ENCODE assay signal across 9 cellular contexts in genomic region chr1:89358287-89358893, GRCh38. TPM values are rescaled to one million over a fixed set of nuclear protein-coding genes. Genes with fewer than 3 reads are reported as not detected.
A peak's percentile ranks its signal among the peaks of the same experiment; 100 is the strongest.
DNase-seq lines count a peak whose midpoint lies in the region; ATAC-seq and TF ChIP-seq lines count a peak whose summit lies in the region.
"Had no signal": no experiment of that assay in that cellular context is flagged by ENCODE, and none has a peak within 500 bp of the region (broad histone marks: within the 10 kb centered on the region; RNA-seq: fewer than 3 reads in every experiment).

No MANE protein-coding gene starts in this region.

- H3K27me3 ChIP-seq in CD4-positive, alpha-beta memory T cell (ENCODE audit: insufficient read depth, low read length): no peaks in the 10 kb centered on the region
- H3K27me3 ChIP-seq in KMS-11 (ENCODE audit: insufficient read depth, low read depth): no peaks in the 10 kb centered on the region
- no peaks in the 10 kb centered on the region for H3K27me3 ChIP-seq in Peyer's patch
- no peaks in the 10 kb centered on the region for H3K27me3 ChIP-seq in fibroblast of lung (ENCODE audit: control insufficient read depth, insufficient read depth, low read length)
- no peaks in the 10 kb centered on the region for H3K27me3 ChIP-seq in neural cell (ENCODE audit: insufficient read depth, low read depth, low read length)

- intact Hi-C loops in CD4-positive, alpha-beta memory T cell (cut with micrococcal nuclease): loop anchor here (1.0 to 5.0 kb wide), 9 partner anchors 46 to 385 kb away; partner anchors contain the start of gene GBP2

- H4K20me1 ChIP-seq in KMS-11 (ENCODE audit: insufficient read depth) (no peaks in the 10 kb centered on the region), fibroblast of lung (ENCODE audit: control insufficient read depth, extremely low read depth, insufficient read depth, low read length) (no peaks in the 10 kb centered on the region), neural cell (ENCODE audit: insufficient read depth) (no peaks in the 10 kb centered on the region)

- POLR2A ChIA-PET in CD4-positive, alpha-beta memory T cell (lab: Charles Lee; ENCODE audit: partially characterized antibody): interaction anchor here (0.6 to 1.4 kb wide), 12 partner anchors 48 to 374 kb away, joined by 3 to 7 read pairs (median 3); partner anchors contain the start of genes GBP4 and GBP5

- TF ChIP-seq CTCF in KMS-11 (conservative IDR thresholded peaks at IDR 0.05; ENCODE audit: low read depth, low read length) (peak; percentile 69), Peyer's patch (IDR thresholded peaks at IDR 0.05) (peak; percentile 47 to 88 (median 82)), fibroblast of lung (conservative IDR thresholded peaks at IDR 0.05 in 1 of 2, IDR thresholded peaks at IDR 0.05 in 1 of 2; ENCODE audit: low read depth in 1 of 2, low read length in 2 of 2) (peak; percentile 78 to 88), neural cell (IDR thresholded peaks at IDR 0.05; ENCODE audit: poor library complexity, severe bottlenecking) (peak; percentile 79)

- H3K4me3 Mint-ChIP-seq in CD4-positive, alpha-beta memory T cell: peak overlapping the region in 5 of 8 donors; percentile 0 to 80 (median 57)
- H3K4me3 Mint-ChIP-seq in activated T-cell treated with anti-CD3 and anti-CD28 coated beads, Interleukin-2, amount 50 U/mL, for 4 hours: peak overlapping the region; percentile 80
- H3K4me3 Mint-ChIP-seq in stimulated activated naive CD8-positive, alpha-beta T cell treated with anti-CD3 and anti-CD28 coated beads, Interleukin-15, Interleukin-2, amounts not matched to agents 100 ng/mL and 50 ng/mL, for 24 hours: peak overlapping the region; percentile 44
- H3K4me3 Mint-ChIP-seq: IgD-negative memory B cell had no signal

- CTCF ChIA-PET in CD4-positive, alpha-beta memory T cell (lab: Charles Lee; ENCODE audit: partially characterized antibody): interaction anchor here (0.6 to 12.1 kb wide), 66 partner anchors 9 to 386 kb away, joined by 3 to 147 read pairs (median 4); partner anchors contain the start of genes GBP2, GBP3, GBP4 and GBP5

- no peak overlapping the region for H3K4me3 ChIP-seq in CD4-positive, alpha-beta memory T cell (ENCODE audit: low read length in 2 of 2)
- no peak overlapping the region for H3K4me3 ChIP-seq in KMS-11 (IDR thresholded peaks at IDR 0.05; ENCODE audit: insufficient read depth, low read depth, low read length)
- no peak overlapping the region for H3K4me3 ChIP-seq in Peyer's patch
- no peak overlapping the region for H3K4me3 ChIP-seq in fibroblast of lung (replicated peaks in 1 of 4; ENCODE audit: control extremely low read depth in 1 of 4, insufficient read depth in 1 of 4, low read depth in 3 of 4, low read length in 4 of 4)
- H3K4me3 ChIP-seq in neural cell (ENCODE audit: low read length): no peak overlapping the region

- H3K79me2 ChIP-seq in KMS-11 (ENCODE audit: insufficient read depth, low read depth) (no peaks in the 10 kb centered on the region), fibroblast of lung (ENCODE audit: control insufficient read depth, insufficient read depth, low read length) (no peaks in the 10 kb centered on the region), neural cell (replicated peaks; ENCODE audit: insufficient read depth, low read length) (no peaks in the 10 kb centered on the region)

- H3F3A ChIP-seq in neural cell (ENCODE audit: insufficient read depth, low read length, poor library complexity, severe bottlenecking): no peaks in the 10 kb centered on the region

- H2AFZ ChIP-seq in KMS-11 (ENCODE audit: low read depth) (peak overlapping the region; percentile 4; the same call in 1 of the 2 replicates), fibroblast of lung (ENCODE audit: low read length) (no peak overlapping the region), neural cell (ENCODE audit: low read depth, low read length) (no peak overlapping the region)

- H3K27ac ChIP-seq in CD4-positive, alpha-beta memory T cell (ENCODE audit: low read depth, low read length): no peak overlapping the region
- H3K27ac ChIP-seq in KMS-11 (no peak overlapping the region), Peyer's patch (no peak overlapping the region), fibroblast of lung (ENCODE audit: insufficient read depth, low read length) (no peak overlapping the region), neural cell (ENCODE audit: low read length) (no peak overlapping the region)

- peak; percentile 76 to 81 (median 77) for DNase-seq in CD4-positive, alpha-beta memory T cell
- peak; percentile 76 to 94 (median 86) for DNase-seq in Peyer's patch
- DNase-seq in activated T-cell treated with anti-CD3 and anti-CD28 coated beads, Interleukin-2, amount 50 U/mL, for 4 hours: peak; percentile 84
- peak; percentile 58 to 75 for DNase-seq in fibroblast of lung (ENCODE audit: low read depth in 2 of 2)

- peaks cover 15 to 29% (median 25%) of the 10 kb centered on the region in 4 donors for H3K4me1 Mint-ChIP-seq in CD4-positive, alpha-beta memory T cell
- H3K4me1 Mint-ChIP-seq in activated T-cell treated with anti-CD3 and anti-CD28 coated beads, Interleukin-2, amount 50 U/mL, for 4 hours (ENCODE audit: low read depth): peaks cover 46% of the 10 kb centered on the region
- peaks cover 45% of the 10 kb centered on the region for H3K4me1 Mint-ChIP-seq in stimulated activated naive CD8-positive, alpha-beta T cell treated with anti-CD3 and anti-CD28 coated beads, Interleukin-15, Interleukin-2, amounts not matched to agents 100 ng/mL and 50 ng/mL, for 24 hours (ENCODE audit: low read depth)

- H3K9ac ChIP-seq in KMS-11 (no peak overlapping the region), fibroblast of lung (ENCODE audit: insufficient read depth, low read length) (no peak overlapping the region), neural cell (ENCODE audit: low read length) (no peak overlapping the region)

- no peak for TF ChIP-seq EP300 in neural cell (conservative IDR thresholded peaks at IDR 0.05; ENCODE audit: poor library complexity, severe bottlenecking)

- no peaks in the 10 kb centered on the region for H3K27me3 Mint-ChIP-seq in CD4-positive, alpha-beta memory T cell
- no peaks in the 10 kb centered on the region for H3K27me3 Mint-ChIP-seq in activated T-cell treated with anti-CD3 and anti-CD28 coated beads, Interleukin-2, amount 50 U/mL, for 4 hours (ENCODE audit: low read depth)
- peaks cover 4% of the 10 kb centered on the region for H3K27me3 Mint-ChIP-seq in stimulated activated naive CD8-positive, alpha-beta T cell treated with anti-CD3 and anti-CD28 coated beads, Interleukin-15, Interleukin-2, amounts not matched to agents 100 ng/mL and 50 ng/mL, for 24 hours
- H3K27me3 Mint-ChIP-seq: IgD-negative memory B cell had no signal

- H3K9me2 ChIP-seq in neural cell (ENCODE audit: insufficient read depth, low read length): no peaks in the 10 kb centered on the region

- no peaks in the 10 kb centered on the region for H3K36me3 ChIP-seq in CD4-positive, alpha-beta memory T cell (ENCODE audit: insufficient read depth, low read length)
- H3K36me3 ChIP-seq in KMS-11 (ENCODE audit: insufficient read depth) (no peaks in the 10 kb centered on the region), Peyer's patch (no peaks in the 10 kb centered on the region), fibroblast of lung (ENCODE audit: control insufficient read depth, insufficient read depth, low read length) (no peaks in the 10 kb centered on the region), neural cell (ENCODE audit: insufficient read depth, low read length) (no peaks in the 10 kb centered on the region)

- peaks cover 0 to 2% (median 0%) of the 10 kb centered on the region in 8 donors for H3K9me3 Mint-ChIP-seq in CD4-positive, alpha-beta memory T cell
- no peaks in the 10 kb centered on the region for H3K9me3 Mint-ChIP-seq in activated T-cell treated with anti-CD3 and anti-CD28 coated beads, Interleukin-2, amount 50 U/mL, for 4 hours
- no peaks in the 10 kb centered on the region for H3K9me3 Mint-ChIP-seq in stimulated activated naive CD8-positive, alpha-beta T cell treated with anti-CD3 and anti-CD28 coated beads, Interleukin-15, Interleukin-2, amounts not matched to agents 100 ng/mL and 50 ng/mL, for 24 hours
- H3K9me3 Mint-ChIP-seq: IgD-negative memory B cell had no signal

- no peak for TF ChIP-seq POLR2A in Peyer's patch (IDR thresholded peaks at IDR 0.05)

- H3K9me3 ChIP-seq in CD4-positive, alpha-beta memory T cell (ENCODE audit: control insufficient read depth in 1 of 2, low read length in 2 of 2): no peaks in the 10 kb centered on the region
- H3K9me3 ChIP-seq in Peyer's patch (no peaks in the 10 kb centered on the region), fibroblast of lung (ENCODE audit: control insufficient read depth, insufficient read depth, low read depth, low read length) (no peaks in the 10 kb centered on the region), neural cell (ENCODE audit: low read length) (no peaks in the 10 kb centered on the region)

- peak; percentile 74 for TF ChIP-seq RAD21 in neural cell (conservative IDR thresholded peaks at IDR 0.05)

- peaks cover 27% of the 10 kb centered on the region for H3K4me1 ChIP-seq in CD4-positive, alpha-beta memory T cell (ENCODE audit: insufficient read depth, low read length)
- H3K4me1 ChIP-seq in KMS-11 (ENCODE audit: low read depth, poor library complexity, severe bottlenecking) (peaks cover 8% of the 10 kb centered on the region), Peyer's patch (peaks cover 0 to 4% (median 0%) of the 10 kb centered on the region in 4 donors), fibroblast of lung (ENCODE audit: control insufficient read depth, extremely low read depth, insufficient read depth, low read length) (no peaks in the 10 kb centered on the region)

- peak overlapping the region in 5 of 7 donors; percentile 50 to 66 (median 57) for H3K27ac Mint-ChIP-seq in CD4-positive, alpha-beta memory T cell
- H3K27ac Mint-ChIP-seq in stimulated activated naive CD8-positive, alpha-beta T cell treated with anti-CD3 and anti-CD28 coated beads, Interleukin-15, Interleukin-2, amounts not matched to agents 100 ng/mL and 50 ng/mL, for 24 hours: peak overlapping the region; percentile 75
- H3K27ac Mint-ChIP-seq: IgD-negative memory B cell had no signal

- H3K36me3 Mint-ChIP-seq in CD4-positive, alpha-beta memory T cell: no peaks in the 10 kb centered on the region
- H3K36me3 Mint-ChIP-seq in activated T-cell treated with anti-CD3 and anti-CD28 coated beads, Interleukin-2, amount 50 U/mL, for 4 hours (ENCODE audit: insufficient read depth): no peaks in the 10 kb centered on the region
- H3K36me3 Mint-ChIP-seq in stimulated activated naive CD8-positive, alpha-beta T cell treated with anti-CD3 and anti-CD28 coated beads, Interleukin-15, Interleukin-2, amounts not matched to agents 100 ng/mL and 50 ng/mL, for 24 hours (ENCODE audit: low read depth): no peaks in the 10 kb centered on the region
- H3K36me3 Mint-ChIP-seq: IgD-negative memory B cell had no signal

- ATAC-seq in GM21367 (IDR thresholded peaks at IDR 0.05; ENCODE audit: unreplicated experiment): peak; percentile 55
- ATAC-seq in activated T-cell treated with anti-CD3 and anti-CD28 coated beads, Interleukin-2, amount 50 U/mL, for 4 hours: peak; percentile 70 to 72

- H3K4me2 ChIP-seq in KMS-11: no peak overlapping the region
- H3K4me2 ChIP-seq in fibroblast of lung (ENCODE audit: extremely low read depth, insufficient read depth, low read length): peak overlapping the region; percentile 19
- H3K4me2 ChIP-seq in neural cell (ENCODE audit: low read length): no peak overlapping the region

RNA-seq across cellular contexts. Expression of gene GBP6, which starts 5.5 kb away (rescaled TPM):
- total RNA-seq in CD4-positive, alpha-beta memory T cell: under 1 TPM; 0.17 to 0.23 TPM
- under 1 TPM; 0.17 to 0.30 TPM for polyA plus RNA-seq in CD4-positive, alpha-beta memory T cell
- not detected for total RNA-seq in Peyer's patch
- under 1 TPM; 0.53 to 0.76 (median 0.55) TPM for total RNA-seq in activated T-cell treated with anti-CD3 and anti-CD28 coated beads, Interleukin-2, amount 50 U/mL, for 4 hours
- total RNA-seq in fibroblast of lung: under 0.01 TPM in 1 of 2 replicates, not detected in the other
- 0.03 TPM in 1 of 2 replicates, not detected in the other for polyA plus RNA-seq in fibroblast of lung
- polyA plus RNA-seq in fibroblast of lung (2012): not detected in 2 replicates
- polyA minus RNA-seq in fibroblast of lung (ENCODE audit: low replicate concordance): not detected in 2 replicates
- not detected in 2 replicates for polyA plus RNA-seq in neural cell
- polyA minus RNA-seq in neural cell: not detected in 2 replicates
- polyA plus RNA-seq: IgD-negative memory B cell had no signal
